Comparison of ENCODE assay signal across 9 cellular contexts in the genomic region with DNA sequence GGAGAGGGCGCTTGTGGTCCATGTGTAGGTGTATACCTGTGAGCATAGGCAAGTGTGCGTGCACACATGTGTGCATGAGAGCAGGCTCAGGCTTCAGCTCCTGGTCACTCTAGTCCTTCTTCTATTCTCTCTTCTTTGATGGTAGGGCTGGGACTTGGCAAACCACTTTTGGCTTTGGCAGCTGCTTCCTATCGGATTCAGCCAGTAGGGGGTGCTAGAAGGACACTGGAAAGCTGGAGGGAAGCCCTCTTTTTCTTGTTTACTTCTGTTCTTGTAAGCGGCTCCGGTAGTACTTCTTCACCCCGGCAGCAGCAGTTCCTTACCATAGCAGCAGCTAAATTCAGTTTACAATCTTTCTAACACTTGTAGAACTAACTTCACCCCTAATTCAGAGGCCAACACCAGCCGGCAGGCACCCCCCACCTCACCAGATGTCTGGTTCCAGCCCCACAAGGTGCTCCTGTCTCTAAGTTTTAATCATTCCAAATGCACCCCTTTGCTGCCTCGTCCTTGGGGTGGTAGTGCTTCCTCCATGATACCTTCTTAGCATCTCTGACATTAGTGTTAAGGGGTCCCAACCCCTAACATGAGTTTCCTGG. TPM values are rescaled to one million over a fixed set of nuclear protein-coding genes. Genes with fewer than 3 reads are reported as not detected.
DNase-seq lines count a peak whose midpoint lies in the region; ATAC-seq and TF ChIP-seq lines count a peak whose summit lies in the region.
"Had no signal": no experiment of that assay in that cellular context is flagged by ENCODE, and none has a peak within 500 bp of the region (broad histone marks: within the 10 kb centered on the region; RNA-seq: fewer than 3 reads in every experiment).

No MANE protein-coding gene starts in this region.

- peak; percentile 56 for TF ChIP-seq CTCF in fibroblast of villous mesenchyme (IDR thresholded peaks at IDR 0.05; ENCODE audit: insufficient read depth, low read depth, low read length)
- TF ChIP-seq CTCF in gastroesophageal sphincter (IDR thresholded peaks at IDR 0.05), result peak in 2 of 4 experiments; percentile 14 to 53

- H3K79me2 ChIP-seq in GM23248 (ENCODE audit: insufficient read depth), result no peaks in the 10 kb centered on the region
- H3K79me2 ChIP-seq: parathyroid adenoma had no signal

- no peak for TF ChIP-seq EP300 in gastroesophageal sphincter (IDR thresholded peaks at IDR 0.05)

- in situ Hi-C loops in GM23248 (cut with MboI), result loop anchor here (10.0 to 25.0 kb wide), 3 partner anchors 393 to 773 kb away; no protein-coding TSS in a partner anchor

- no peak for TF ChIP-seq POLR2A in gastroesophageal sphincter (IDR thresholded peaks at IDR 0.05)

- no peak overlapping the region for H3K4me3 ChIP-seq in GM23248
- H3K4me3 ChIP-seq in fibroblast of villous mesenchyme (ENCODE audit: low read depth, low read length), result no peak overlapping the region
- no peak overlapping the region for H3K4me3 ChIP-seq in gastroesophageal sphincter

- H3K27ac ChIP-seq in GM23248 (no peak overlapping the region), gastroesophageal sphincter (no peak overlapping the region)
- H3K27ac ChIP-seq: parathyroid adenoma had no signal

- no peak overlapping the region for H2AFZ ChIP-seq in GM23248
- H2AFZ ChIP-seq: parathyroid adenoma had no signal

- ATAC-seq in gastroesophageal sphincter (no peak), HG03108 (IDR thresholded peaks at IDR 0.05; ENCODE audit: unreplicated experiment) (no peak)

- no peaks in the 10 kb centered on the region for H3K36me3 ChIP-seq in GM23248 (ENCODE audit: low read depth)
- H3K36me3 ChIP-seq in gastroesophageal sphincter, result no peaks in the 10 kb centered on the region

- H3K9me3 ChIP-seq in GM23248 (ENCODE audit: low read depth) (no peaks in the 10 kb centered on the region), gastroesophageal sphincter (peaks cover 0 to 9% (median 0%) of the 10 kb centered on the region in 3 donors)

- 44 to 54% methylated on average over 8 of the region's 8 CpGs for WGBS in GM23248 (ENCODE audit: low coverage in 1 of 2, low lambda C conversion rate in 2 of 2, missing lambda C conversion rate in 2 of 2), 2 experiments
- 47 to 69% methylated on average over 3 to 8 of the region's 8 CpGs for WGBS in gastroesophageal sphincter (ENCODE audit: low coverage in 1 of 2), 2 donors

- peak; percentile 27 to 41 for DNase-seq in AML-193 (lab: John Stamatoyannopoulos, UW)
- peak; percentile 59 for DNase-seq in GM23248
- DNase-seq in NOMO-1 (lab: John Stamatoyannopoulos, UW; ENCODE audit: unreplicated experiment in 2 of 2), result peak; percentile 58 to 72
- DNase-seq in activated T-cell treated with anti-CD3 and anti-CD28 coated beads for 24 hours (ENCODE audit: low read depth), result peak; percentile 52
- peak; percentile 41 for DNase-seq in fibroblast of villous mesenchyme (ENCODE audit: low read depth)
- peak; percentile 45 for DNase-seq in stimulated activated CD4-positive, alpha-beta T cell treated with anti-CD3 and anti-CD28 coated beads, Interleukin-12 subunit alpha, Interleukin-12 subunit beta, amount 100 ng/mL, for 4 hours

- no peaks in the 10 kb centered on the region for H4K20me1 ChIP-seq in GM23248 (ENCODE audit: insufficient read depth)

- no peak overlapping the region for H3K9ac ChIP-seq in GM23248
- H3K9ac ChIP-seq: parathyroid adenoma had no signal

- no peak overlapping the region for H3K4me2 ChIP-seq in GM23248 (ENCODE audit: unreplicated experiment)

- H3K27me3 ChIP-seq in GM23248 (replicated peaks; ENCODE audit: insufficient read depth) (no peaks in the 10 kb centered on the region), gastroesophageal sphincter (no peaks in the 10 kb centered on the region)

- H3K9me2 ChIP-seq in GM23248 (ENCODE audit: insufficient read depth), result no peaks in the 10 kb centered on the region

- no peaks in the 10 kb centered on the region for H3F3A ChIP-seq in GM23248 (ENCODE audit: insufficient read depth)

- no peaks in the 10 kb centered on the region for H3K4me1 ChIP-seq in GM23248 (ENCODE audit: insufficient read depth)
- H3K4me1 ChIP-seq in gastroesophageal sphincter, result peaks cover 0 to 30% (median 19%) of the 10 kb centered on the region in 3 donors
- H3K4me1 ChIP-seq: parathyroid adenoma had no signal

RNA-seq across cellular contexts. Expression of gene NENF, which starts 25.1 kb away (rescaled TPM):
- total RNA-seq in GM23248 (2014; rRNA removed; shearing (Covaris generic)), result 63.2 and 86.9 TPM in 2 replicates
- 160 and 162 TPM in 2 replicates for polyA plus RNA-seq in GM23248 (2016; fragmentation: Nextera tagmentation; extraction: Ambion mirVana)
- total RNA-seq in fibroblast of villous mesenchyme (26.8 and 36.7 TPM in 2 replicates), gastroesophageal sphincter (100 to 1,000 TPM in 1 of 4 donors, 10 to 100 TPM in 3; 42.8 to 113 (median 75.7) TPM)

RNA-seq across cellular contexts. Expression of gene PACC1, which starts 43.2 kb away (rescaled TPM):
- 4.4 and 6.9 TPM in 2 replicates for total RNA-seq in GM23248 (2014; rRNA removed; shearing (Covaris generic))
- 4.7 and 5.4 TPM in 2 replicates for polyA plus RNA-seq in GM23248 (2016; fragmentation: Nextera tagmentation; extraction: Ambion mirVana)
- total RNA-seq in fibroblast of villous mesenchyme, result 8.1 and 11.2 TPM in 2 replicates
- total RNA-seq in gastroesophageal sphincter, result 1 to 10 TPM; 2.8 to 6.0 (median 3.4) TPM
